ENCODE assay signal across 8 cellular contexts in the genomic region with DNA sequence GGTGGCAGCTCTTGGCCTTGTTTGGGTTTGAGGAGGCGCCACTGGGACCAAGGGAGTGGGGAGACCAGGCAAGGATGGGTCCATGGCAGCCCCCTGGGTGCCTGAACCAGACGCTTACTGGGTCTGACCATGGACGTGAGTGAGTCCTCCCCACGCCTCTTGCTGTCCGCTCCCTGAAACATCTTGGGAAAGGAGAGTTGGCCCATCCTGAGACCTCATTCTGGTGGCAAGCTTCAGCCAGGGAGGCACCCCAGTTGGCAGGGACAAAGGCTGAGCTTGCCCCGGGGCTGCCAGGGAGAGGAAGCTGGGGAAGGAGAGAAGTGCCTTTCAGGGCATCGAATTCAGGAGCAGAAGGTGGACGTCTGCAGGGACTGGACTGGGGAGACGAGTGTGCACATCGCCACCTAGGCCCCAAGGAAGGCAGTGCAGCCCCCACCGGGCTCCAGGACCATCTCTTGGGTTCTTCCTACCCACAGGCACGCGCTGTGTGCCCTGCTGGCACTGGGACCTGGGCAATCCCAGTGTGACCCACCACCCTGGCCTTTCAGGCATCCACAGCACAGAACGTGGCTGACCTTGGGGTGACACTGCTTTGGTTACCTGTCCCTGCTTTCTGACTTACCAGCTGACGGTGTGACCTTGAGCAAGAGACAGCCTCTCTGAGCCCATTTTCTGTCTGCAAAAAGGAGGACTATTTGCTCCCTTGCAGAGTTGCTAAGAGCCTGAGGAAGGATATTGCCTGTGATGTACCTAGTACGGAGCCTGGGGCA.
DNase-seq lines count a peak whose midpoint lies in the region; ATAC-seq and TF ChIP-seq lines count a peak whose summit lies in the region.

No MANE protein-coding gene starts in this region.

- H3K4me3 Mint-ChIP-seq in activated CD4-positive, alpha-beta memory T cell treated with anti-CD3 and anti-CD28 coated beads for 36 hours: no peak overlapping the region
- no peak overlapping the region for H3K4me3 Mint-ChIP-seq in naive thymus-derived CD4-positive, alpha-beta T cell

- no peak for TF ChIP-seq POLR2A in tibial nerve (IDR thresholded peaks at IDR 0.05)

- H3K36me3 Mint-ChIP-seq in activated CD4-positive, alpha-beta memory T cell treated with anti-CD3 and anti-CD28 coated beads for 36 hours: no peaks in the 10 kb centered on the region
- H3K36me3 Mint-ChIP-seq in naive thymus-derived CD4-positive, alpha-beta T cell: peaks cover 0 to 4% (median 0%) of the 10 kb centered on the region in 5 donors

- TF ChIP-seq EP300 in tibial nerve (IDR thresholded peaks at IDR 0.05): no peak

- H3K9me3 ChIP-seq in naive thymus-derived CD4-positive, alpha-beta T cell (ENCODE audit: control insufficient read depth in 2 of 3, low read length in 3 of 3): no peaks in the 10 kb centered on the region
- peaks cover 0 to 10% (median 0%) of the 10 kb centered on the region in 4 donors for H3K9me3 ChIP-seq in tibial nerve

- H3K27me3 ChIP-seq in naive thymus-derived CD4-positive, alpha-beta T cell (ENCODE audit: control insufficient read depth in 2 of 2, insufficient read depth in 2 of 2, low read length in 2 of 2): peaks cover 0 to 3% of the 10 kb centered on the region in 2 donors
- peaks cover 0 to 25% of the 10 kb centered on the region in 2 donors for H3K27me3 ChIP-seq in tibial nerve

- peak; percentile 70 for DNase-seq in activated effector memory CD4-positive, alpha-beta T cell treated with anti-CD3 and anti-CD28 coated beads, Interleukin-2, amount 50 U/mL, for 16 hours
- DNase-seq in activated effector memory CD4-positive, alpha-beta T cell treated with Interleukin-2 at 50 U/mL for 16 hours: no peak
- DNase-seq in NCI-H345 (lab: John Stamatoyannopoulos, UW): peak; percentile 33
- DNase-seq in activated CD4-positive, alpha-beta memory T cell treated with anti-CD3 and anti-CD28 coated beads for 36 hours: peak; percentile 60
- DNase-seq in naive thymus-derived CD4-positive, alpha-beta T cell: peak in 6 of 9 donors; percentile 12 to 43 (median 18)
- peak in 1 of 2 donors; percentile 40 for DNase-seq in tibial nerve (ENCODE audit: low spot score in 2 of 2)

- CTCF ChIA-PET in activated CD4-positive, alpha-beta memory T cell treated with anti-CD3 and anti-CD28 coated beads for 36 hours (lab: Charles Lee): interaction anchor here (0.7 to 1.8 kb wide), 2 partner anchors 72 to 136 kb away, joined by 3 to 4 read pairs; no protein-coding TSS in a partner anchor
- CTCF ChIA-PET in naive thymus-derived CD4-positive, alpha-beta T cell (lab: Charles Lee): no interaction called here

- H3K4me1 ChIP-seq in naive thymus-derived CD4-positive, alpha-beta T cell (ENCODE audit: control insufficient read depth in 2 of 2, insufficient read depth in 2 of 2, low read length in 2 of 2): no peaks in the 10 kb centered on the region
- no peaks in the 10 kb centered on the region for H3K4me1 ChIP-seq in tibial nerve

- intact Hi-C loops in activated CD4-positive, alpha-beta memory T cell treated with anti-CD3 and anti-CD28 coated beads for 36 hours (cut with micrococcal nuclease): loop anchor here (1.0 kb wide), 1 partner anchor 144 kb away; no protein-coding TSS in a partner anchor
- intact Hi-C loops in naive thymus-derived CD4-positive, alpha-beta T cell (cut with micrococcal nuclease): loop anchor here in 1 of 2 donors (2.0 kb wide), 1 partner anchor 171 kb away; no protein-coding TSS in a partner anchor

- no peak overlapping the region for H3K27ac Mint-ChIP-seq in activated CD4-positive, alpha-beta memory T cell treated with anti-CD3 and anti-CD28 coated beads for 36 hours
- no peak overlapping the region for H3K27ac Mint-ChIP-seq in naive thymus-derived CD4-positive, alpha-beta T cell

- POLR2A ChIA-PET in activated CD4-positive, alpha-beta memory T cell treated with anti-CD3 and anti-CD28 coated beads for 36 hours (lab: Charles Lee): no interaction called here
- POLR2A ChIA-PET in naive thymus-derived CD4-positive, alpha-beta T cell (lab: Charles Lee): no interaction called here

- no peak overlapping the region for H3K4me3 ChIP-seq in naive thymus-derived CD4-positive, alpha-beta T cell (ENCODE audit: low read length)
- H3K4me3 ChIP-seq in tibial nerve: no peak overlapping the region

- H3K4me1 Mint-ChIP-seq in activated CD4-positive, alpha-beta memory T cell treated with anti-CD3 and anti-CD28 coated beads for 36 hours (ENCODE audit: low read depth): no peaks in the 10 kb centered on the region
- no peaks in the 10 kb centered on the region for H3K4me1 Mint-ChIP-seq in naive thymus-derived CD4-positive, alpha-beta T cell

- WGBS in tibial nerve, 2 donors: 34 to 39% methylated on average over 16 of the region's 16 CpGs

- peak; percentile 25 to 64 (median 57) for TF ChIP-seq CTCF in tibial nerve (IDR thresholded peaks at IDR 0.05)

- ATAC-seq in esophagus mucosa (peak; percentile 75), HG02870 (IDR thresholded peaks at IDR 0.05; ENCODE audit: unreplicated experiment) (no peak)
- peak; percentile 48 for ATAC-seq in naive thymus-derived CD4-positive, alpha-beta T cell

- no peak overlapping the region for H3K27ac ChIP-seq in naive thymus-derived CD4-positive, alpha-beta T cell (ENCODE audit: low read depth, low read length)
- H3K27ac ChIP-seq in tibial nerve: no peak overlapping the region

- no peaks in the 10 kb centered on the region for H3K36me3 ChIP-seq in naive thymus-derived CD4-positive, alpha-beta T cell (ENCODE audit: control insufficient read depth in 2 of 3, insufficient read depth in 3 of 3, low read length in 3 of 3)
- H3K36me3 ChIP-seq in tibial nerve: no peaks in the 10 kb centered on the region

- H3K27me3 Mint-ChIP-seq in activated CD4-positive, alpha-beta memory T cell treated with anti-CD3 and anti-CD28 coated beads for 36 hours: peaks cover 9% of the 10 kb centered on the region
- peaks cover 8 to 23% (median 13%) of the 10 kb centered on the region in 5 donors for H3K27me3 Mint-ChIP-seq in naive thymus-derived CD4-positive, alpha-beta T cell

- H3K9me3 Mint-ChIP-seq in activated CD4-positive, alpha-beta memory T cell treated with anti-CD3 and anti-CD28 coated beads for 36 hours: peaks cover 4% of the 10 kb centered on the region
- H3K9me3 Mint-ChIP-seq in naive thymus-derived CD4-positive, alpha-beta T cell: peaks cover 0 to 14% (median 5%) of the 10 kb centered on the region in 11 donors
